In the genomic region with DNA sequence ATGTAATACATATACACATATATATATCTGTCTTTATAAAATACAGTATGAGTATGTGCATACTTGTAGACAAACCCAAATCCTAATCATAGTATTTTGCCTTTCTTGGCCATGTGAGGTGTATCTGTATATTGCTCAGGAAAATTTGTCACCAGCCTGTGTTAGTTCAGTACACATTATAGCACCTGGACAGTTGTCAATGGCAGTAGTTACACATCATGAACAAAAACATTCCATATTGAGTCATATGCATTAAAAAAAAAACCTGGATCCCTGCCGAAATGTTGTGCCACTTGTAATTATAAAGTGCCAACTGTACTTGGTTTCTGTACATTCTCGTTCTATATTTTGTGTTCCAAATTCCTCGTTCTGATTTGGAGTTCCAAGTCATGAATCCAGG, we compare ENCODE assay signal across 22 cellular contexts.
DNase-seq lines count a peak whose midpoint lies in the region; ATAC-seq and TF ChIP-seq lines count a peak whose summit lies in the region.
"Had no signal": no experiment of that assay in that cellular context is flagged by ENCODE, and none has a peak within 500 bp of the region (broad histone marks: within the 10 kb centered on the region; RNA-seq: fewer than 3 reads in every experiment).

No MANE protein-coding gene starts in this region.

- H3K27me3 ChIP-seq in effector memory CD4-positive, alpha-beta T cell (replicated peaks; ENCODE audit: control insufficient read depth, insufficient read depth, low read length, poor library complexity, severe bottlenecking) = no peaks in the 10 kb centered on the region
- H3K27me3 ChIP-seq: BLaER1, gastroesophageal sphincter had no signal

- H3K27ac ChIP-seq in effector memory CD4-positive, alpha-beta T cell (ENCODE audit: insufficient read depth, low read length, poor library complexity, severe bottlenecking) = no peak overlapping the region
- H3K27ac ChIP-seq: BLaER1, gastroesophageal sphincter, prostate gland had no signal

- H3K9me3 ChIP-seq in effector memory CD4-positive, alpha-beta T cell (ENCODE audit: control insufficient read depth, low read length) = no peaks in the 10 kb centered on the region
- H3K9me3 ChIP-seq: BLaER1, prostate gland had no signal

- no peaks in the 10 kb centered on the region for H3K36me3 ChIP-seq in effector memory CD4-positive, alpha-beta T cell (ENCODE audit: control insufficient read depth, insufficient read depth, low read length)
- H3K36me3 ChIP-seq: BLaER1, gastroesophageal sphincter, prostate gland had no signal

- ATAC-seq in GM18520 (IDR thresholded peaks at IDR 0.05; ENCODE audit: unreplicated experiment) = no peak
- ATAC-seq in GM19395 (IDR thresholded peaks at IDR 0.05; ENCODE audit: unreplicated experiment) = no peak
- ATAC-seq: activated T-cell treated with anti-CD3 and anti-CD28 coated beads, Interleukin-2, amount 50 U/mL, for 72 hours; gastroesophageal sphincter; T-cell had no signal

- no peak overlapping the region for H3K4me3 ChIP-seq in fibroblast of the aortic adventitia (ENCODE audit: low read depth, low read length)
- H3K4me3 ChIP-seq in effector memory CD4-positive, alpha-beta T cell (ENCODE audit: insufficient read depth, low read depth, low read length, poor library complexity, severe bottlenecking) = no peak overlapping the region
- H3K4me3 ChIP-seq: BLaER1, gastroesophageal sphincter, prostate gland had no signal

- TF ChIP-seq CTCF in fibroblast of the aortic adventitia (IDR thresholded peaks at IDR 0.05; ENCODE audit: insufficient read depth, low read length) = no peak

- DNase-seq in DMS53 treated with DMSO at 0.1 percent for 48 hours (lab: John Stamatoyannopoulos, UW; ENCODE audit: unreplicated experiment) (peak; percentile 77), M059J (ENCODE audit: low read depth) (peak; percentile 62), SHP77 (lab: John Stamatoyannopoulos, UW) (peak; percentile 9 to 36), fibroblast of the aortic adventitia (ENCODE audit: low read depth) (peak; percentile 5), DMS79 treated with DMSO at 0.1 percent for 48 hours (lab: John Stamatoyannopoulos, UW) (no peak)
- DNase-seq in effector memory CD4-positive, alpha-beta T cell = no peak
- DNase-seq: activated CD4-positive, alpha-beta T cell treated with anti-CD3 and anti-CD28 coated beads for 4 hours; activated naive CD4-positive, alpha-beta T cell treated with anti-CD3 and anti-CD28 coated beads for 36 hours; activated T-cell treated with anti-CD3 and anti-CD28 coated beads, Interleukin-2, amount 50 U/mL, for 72 hours; amniotic stem cell; Calu3; GDM1; islet precursor cell; NCI-H1105 treated with DMSO at 0.1 percent for 48 hours; NCI-H2107; NCI-H524; T-cell had no signal

- no peaks in the 10 kb centered on the region for H3K4me1 ChIP-seq in effector memory CD4-positive, alpha-beta T cell (ENCODE audit: control insufficient read depth, insufficient read depth, low read length, poor library complexity, severe bottlenecking)
- H3K4me1 ChIP-seq: BLaER1, gastroesophageal sphincter, prostate gland had no signal

Comparison
In these comparisons a context has a peak if more than half of its experiments do, and no peak if none do; other contexts are left out.
1. DNase-seq: peak in DMS53 treated with DMSO at 0.1 percent for 48 hours (single experiment), M059J (single experiment), SHP77 (2 of 2) and fibroblast of the aortic adventitia (single experiment); none in DMS79 treated with DMSO at 0.1 percent for 48 hours (single experiment) and effector memory CD4-positive, alpha-beta T cell (0 of 3).